ENCODE assay signal across 21 cellular contexts in genomic region chr17:5816491-5816890, GRCh38.
DNase-seq lines count a peak whose midpoint lies in the region; ATAC-seq and TF ChIP-seq lines count a peak whose summit lies in the region.
"Had no signal": no experiment of that assay in that cellular context is flagged by ENCODE, and none has a peak within 500 bp of the region (broad histone marks: within the 10 kb centered on the region; RNA-seq: fewer than 3 reads in every experiment).

No MANE protein-coding gene starts in this region.

- H3K4me1 ChIP-seq in BLaER1 treated with 17β-estradiol and CSF1 and Interleukin-3, amounts not matched to agents 10 nM and 100 nM = peaks cover 3 to 14% (median 12%) of the 10 kb centered on the region in 10 experiments; a peak in 17 of 20 replicates
- H3K4me1 ChIP-seq in vagina = no peaks in the 10 kb centered on the region
- H3K4me1 ChIP-seq: Caco-2 had no signal

- no peak for TF ChIP-seq POLR2A in vagina (IDR thresholded peaks at IDR 0.05)

- H3K4me2 ChIP-seq in BLaER1 treated with 17β-estradiol and CSF1 and Interleukin-3, amounts not matched to agents 10 nM and 100 nM = peak overlapping the region in 10 of 11 experiments; percentile 5 to 65 (median 46); a peak in 18 of 22 replicates

- no peaks in the 10 kb centered on the region for H3K36me3 ChIP-seq in BLaER1 treated with 17β-estradiol and CSF1 and Interleukin-3, amounts not matched to agents 10 nM and 100 nM
- H3K36me3 ChIP-seq in vagina = no peaks in the 10 kb centered on the region
- H3K36me3 ChIP-seq: SJSA1 had no signal

- DNase-seq in cerebellar cortex (ENCODE audit: low spot score) (peak; percentile 29), medulla oblongata (ENCODE audit: extremely low spot score) (peak; percentile 17), vagina (ENCODE audit: extremely low spot score in 2 of 2) (peak; percentile 25 to 49)
- no peak for DNase-seq in stimulated activated naive CD4-positive, alpha-beta T cell treated with Interleukin-2 at 50 U/mL for 16 hours (lab: John Stamatoyannopoulos, UW)
- no peak for DNase-seq in activated CD8-positive, alpha-beta memory T cell treated with anti-CD3 and anti-CD28 coated beads, Interleukin-2, amount 50 U/mL, for 4 hours
- DNase-seq: Caco-2; CD8-positive, alpha-beta T cell; DMS79; GM23248; HCEC 1CT; NCI-H1092; NCI-H1417 treated with DMSO at 0.1 percent for 48 hours; NCI-H2081; NCI-H2227 treated with DMSO at 0.1 percent for 48 hours; Right ventricle myocardium superior; RPMI8226 had no signal

- peaks cover 0 to 33% (median 14%) of the 10 kb centered on the region in 11 experiments; a peak in 11 of 22 replicates for H3K27me3 ChIP-seq in BLaER1 treated with 17β-estradiol and CSF1 and Interleukin-3, amounts not matched to agents 10 nM and 100 nM
- no peaks in the 10 kb centered on the region for H3K27me3 ChIP-seq in vagina
- H3K27me3 ChIP-seq: SJSA1 had no signal

- intact Hi-C loops in vagina (cut with DNase I) = no loop called here

- no peak overlapping the region for H3K27ac ChIP-seq in BLaER1 treated with 17β-estradiol and CSF1 and Interleukin-3, amounts not matched to agents 10 nM and 100 nM
- H3K27ac ChIP-seq in vagina = no peak overlapping the region
- H3K27ac ChIP-seq: C4-2B, GM23248, HL-60, SJSA1 had no signal

- peaks cover 6 to 15% (median 10%) of the 10 kb centered on the region in 11 experiments for H3K9me3 ChIP-seq in BLaER1 treated with 17β-estradiol and CSF1 and Interleukin-3, amounts not matched to agents 10 nM and 100 nM (replicated peaks in 1 of 11)
- no peaks in the 10 kb centered on the region for H3K9me3 ChIP-seq in vagina
- H3K9me3 ChIP-seq: Caco-2, SJSA1 had no signal

- no peak for TF ChIP-seq CTCF in vagina (IDR thresholded peaks at IDR 0.05)

- no peak overlapping the region for H3K9ac ChIP-seq in BLaER1 treated with 17β-estradiol and CSF1 and Interleukin-3, amounts not matched to agents 10 nM and 100 nM
- H3K9ac ChIP-seq: GM23248 had no signal

- ATAC-seq in GM21786 (IDR thresholded peaks at IDR 0.05; ENCODE audit: unreplicated experiment) = no peak
- ATAC-seq: CD8-positive, alpha-beta T cell had no signal

- H3K4me3 ChIP-seq in BLaER1 treated with 17β-estradiol and CSF1 and Interleukin-3, amounts not matched to agents 10 nM and 100 nM = no peak overlapping the region
- no peak overlapping the region for H3K4me3 ChIP-seq in vagina
- H3K4me3 ChIP-seq: GM23248, SJSA1 had no signal

- peaks cover 0 to 5% (median 0%) of the 10 kb centered on the region in 11 experiments; a peak in 2 of 22 replicates for H4K20me1 ChIP-seq in BLaER1 treated with 17β-estradiol and CSF1 and Interleukin-3, amounts not matched to agents 10 nM and 100 nM

Comparison
In these comparisons a context has a peak if more than half of its experiments do, and no peak if none do; other contexts are left out.
1. DNase-seq: peak in cerebellar cortex (single experiment), medulla oblongata (single experiment) and vagina (2 of 2); none in stimulated activated naive CD4-positive, alpha-beta T cell treated with Interleukin-2 at 50 U/mL for 16 hours (single experiment) and activated CD8-positive, alpha-beta memory T cell treated with anti-CD3 and anti-CD28 coated beads, Interleukin-2, amount 50 U/mL, for 4 hours (single experiment).